In the genomic region with DNA sequence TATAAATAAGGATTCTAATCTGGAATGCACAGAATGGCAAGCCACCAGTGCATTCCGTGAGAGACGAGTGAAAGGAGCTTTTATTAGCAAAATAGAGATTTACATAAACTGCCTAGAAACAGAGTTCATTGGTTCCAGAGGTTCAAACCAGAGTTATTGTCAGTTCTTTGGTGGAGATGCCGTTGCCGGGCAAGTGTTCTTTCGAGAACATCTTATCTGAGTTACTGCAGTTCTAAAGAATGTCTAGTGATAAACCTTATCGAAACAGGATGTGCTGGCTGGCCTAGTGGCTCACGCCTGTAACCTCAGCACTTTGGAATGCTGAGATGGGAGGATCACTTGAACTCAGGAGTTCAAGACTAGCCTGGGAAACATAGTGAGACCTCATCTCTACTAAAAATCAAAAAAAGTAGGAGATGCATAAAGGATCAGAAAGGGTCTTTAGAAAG, we compare ENCODE assay signal across 8 cellular contexts. TPM values are rescaled to one million over a fixed set of nuclear protein-coding genes. Genes with fewer than 3 reads are reported as not detected.
A peak's percentile ranks its signal among the peaks of the same experiment; 100 is the strongest.
DNase-seq lines count a peak whose midpoint lies in the region; ATAC-seq and TF ChIP-seq lines count a peak whose summit lies in the region.

No MANE protein-coding gene starts in this region.

- no peak overlapping the region for H3K4me2 ChIP-seq in trophoblast cell (ENCODE audit: low read length)

- peak overlapping the region; percentile 39 for H2BK120ac ChIP-seq in trophoblast cell (ENCODE audit: insufficient read depth, low read length, poor library complexity)

- H3K9me3 ChIP-seq in trophoblast cell (ENCODE audit: insufficient read depth, low read depth, low read length): no peaks in the 10 kb centered on the region

- no CpG with 5 or more reads among the region's 7 CpGs for WGBS in trophoblast cell (ENCODE audit: extremely low coverage, insufficient coverage, insufficient read length)

- H3K79me1 ChIP-seq in trophoblast cell (ENCODE audit: low read length): peaks cover 3% of the 10 kb centered on the region

- CTCF ChIA-PET in WTC11 (lab: Charles Lee): interaction anchor here (1.4 to 2.2 kb wide), 3 partner anchors 13 to 56 kb away, joined by 5 to 14 read pairs (median 6); partner anchors contain the start of gene RPL5

- no peak overlapping the region for H2BK12ac ChIP-seq in trophoblast cell (ENCODE audit: low read length)

- peaks cover 1% of the 10 kb centered on the region for H3K79me2 ChIP-seq in trophoblast cell (ENCODE audit: control insufficient read depth, insufficient read depth, low read length, poor library complexity)

- H3K14ac ChIP-seq in trophoblast cell (ENCODE audit: low read length): no peak overlapping the region

- intact Hi-C loops in Right ventricle myocardium superior (cut with DNase I): no loop called here

- H3K9ac ChIP-seq in trophoblast cell (ENCODE audit: low read length): no peak overlapping the region

- DNase-seq in GM03348 (ENCODE audit: low spot score): peak; percentile 68
- peak; percentile 27 for DNase-seq in WTC11 (ENCODE audit: low spot score)
- DNase-seq in Right ventricle myocardium superior: peak; percentile 74
- DNase-seq in trophoblast cell: peak; percentile 92 to 97
- DNase-seq in NCI-H345 treated with DMSO at 0.1 percent for 48 hours (lab: John Stamatoyannopoulos, UW; ENCODE audit: unreplicated experiment): no peak
- no peak for DNase-seq in SKM-1 (lab: John Stamatoyannopoulos, UW; ENCODE audit: unreplicated experiment)

- no peak overlapping the region for H3K4ac ChIP-seq in trophoblast cell (ENCODE audit: low read depth, low read length)

- POLR2A ChIA-PET in WTC11 (lab: Charles Lee): no interaction called here

- no peak overlapping the region for H3K27ac Mint-ChIP-seq in WTC11

- no peaks in the 10 kb centered on the region for H3K4me1 Mint-ChIP-seq in WTC11

- TF ChIP-seq CTCF in WTC11 (IDR thresholded peaks at IDR 0.05): no peak

- no peaks in the 10 kb centered on the region for H3K27me3 Mint-ChIP-seq in WTC11 (ENCODE audit: low read depth)

- peak overlapping the region; percentile 58 for H3K27ac ChIP-seq in trophoblast cell (ENCODE audit: low read depth, low read length)

- H3K36me3 Mint-ChIP-seq in WTC11: no peaks in the 10 kb centered on the region

- peaks cover 4% of the 10 kb centered on the region; the same call in 1 of the 2 replicates for H3K9me3 Mint-ChIP-seq in WTC11

- no peaks in the 10 kb centered on the region for H3K27me3 ChIP-seq in trophoblast cell (ENCODE audit: insufficient read depth, low read length)

- no peak overlapping the region for H4K12ac ChIP-seq in trophoblast cell (ENCODE audit: low read depth, low read length)

- H2AFZ ChIP-seq in trophoblast cell (ENCODE audit: insufficient read depth, low read length, poor library complexity): no peak overlapping the region

- no peak overlapping the region for H2AK5ac ChIP-seq in trophoblast cell (ENCODE audit: low read length)

- no peak overlapping the region for H3K4me3 Mint-ChIP-seq in WTC11

- no peak overlapping the region for H2BK5ac ChIP-seq in trophoblast cell (ENCODE audit: low read depth, low read length, poor library complexity)

- no peak overlapping the region for H3K4me3 ChIP-seq in trophoblast cell (ENCODE audit: low read depth, low read length)

- no peaks in the 10 kb centered on the region for H3K36me3 ChIP-seq in trophoblast cell (ENCODE audit: control insufficient read depth in 1 of 2, insufficient read depth in 2 of 2, low read length in 2 of 2)

- ATAC-seq in HG03378 (IDR thresholded peaks at IDR 0.05; ENCODE audit: unreplicated experiment) (peak; percentile 78), WTC11 (peak; percentile 84), Right ventricle myocardium superior (ENCODE audit: poor library complexity) (peak; percentile 96), HG03039 (IDR thresholded peaks at IDR 0.05; ENCODE audit: unreplicated experiment) (no peak)

- peaks cover 0 to 3% of the 10 kb centered on the region in 2 experiments for H3K4me1 ChIP-seq in trophoblast cell (ENCODE audit: control insufficient read depth in 1 of 2, insufficient read depth in 2 of 2, low read length in 2 of 2)

- H3K18ac ChIP-seq in trophoblast cell (ENCODE audit: low read length): no peak overlapping the region

- H3K23ac ChIP-seq in trophoblast cell (ENCODE audit: low read length): no peak overlapping the region

- no peak overlapping the region for H4K91ac ChIP-seq in trophoblast cell (ENCODE audit: low read depth, low read length)

- H4K8ac ChIP-seq in trophoblast cell (ENCODE audit: low read depth, low read length): no peak overlapping the region

TF ChIP-seq in WTC11, 78 proteins besides CTCF, POLR2A, EP300 and RAD21 (continues in another document):
- no peak for TF ChIP-seq ATF2 (CRISPR knock-in tag; IDR thresholded peaks at IDR 0.05; ENCODE audit: borderline replicate concordance, low read depth)
- no peak for TF ChIP-seq MAX (CRISPR knock-in tag; IDR thresholded peaks at IDR 0.05)
- TF ChIP-seq TEAD4 (CRISPR knock-in tag; IDR thresholded peaks at IDR 0.05): no peak
- no peak for TF ChIP-seq CBFB (CRISPR knock-in tag; IDR thresholded peaks at IDR 0.05; ENCODE audit: low read depth)
- TF ChIP-seq, protein P1, sequence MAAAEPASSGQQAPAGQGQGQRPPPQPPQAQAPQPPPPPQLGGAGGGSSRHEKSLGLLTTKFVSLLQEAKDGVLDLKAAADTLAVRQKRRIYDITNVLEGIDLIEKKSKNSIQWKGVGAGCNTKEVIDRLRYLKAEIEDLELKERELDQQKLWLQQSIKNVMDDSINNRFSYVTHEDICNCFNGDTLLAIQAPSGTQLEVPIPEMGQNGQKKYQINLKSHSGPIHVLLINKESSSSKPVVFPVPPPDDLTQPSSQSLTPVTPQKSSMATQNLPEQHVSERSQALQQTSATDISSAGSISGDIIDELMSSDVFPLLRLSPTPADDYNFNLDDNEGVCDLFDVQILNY (CRISPR knock-in tag; IDR thresholded peaks at IDR 0.05): no peak
- TF ChIP-seq TCF7 (CRISPR knock-in tag; IDR thresholded peaks at IDR 0.05; ENCODE audit: low read depth): no peak
- TF ChIP-seq, protein P2, sequence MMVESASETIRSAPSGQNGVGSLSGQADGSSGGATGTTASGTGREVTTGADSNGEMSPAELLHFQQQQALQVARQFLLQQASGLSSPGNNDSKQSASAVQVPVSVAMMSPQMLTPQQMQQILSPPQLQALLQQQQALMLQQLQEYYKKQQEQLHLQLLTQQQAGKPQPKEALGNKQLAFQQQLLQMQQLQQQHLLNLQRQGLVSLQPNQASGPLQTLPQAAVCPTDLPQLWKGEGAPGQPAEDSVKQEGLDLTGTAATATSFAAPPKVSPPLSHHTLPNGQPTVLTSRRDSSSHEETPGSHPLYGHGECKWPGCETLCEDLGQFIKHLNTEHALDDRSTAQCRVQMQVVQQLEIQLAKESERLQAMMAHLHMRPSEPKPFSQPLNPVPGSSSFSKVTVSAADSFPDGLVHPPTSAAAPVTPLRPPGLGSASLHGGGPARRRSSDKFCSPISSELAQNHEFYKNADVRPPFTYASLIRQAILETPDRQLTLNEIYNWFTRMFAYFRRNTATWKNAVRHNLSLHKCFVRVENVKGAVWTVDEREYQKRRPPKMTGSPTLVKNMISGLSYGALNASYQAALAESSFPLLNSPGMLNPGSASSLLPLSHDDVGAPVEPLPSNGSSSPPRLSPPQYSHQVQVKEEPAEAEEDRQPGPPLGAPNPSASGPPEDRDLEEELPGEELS (CRISPR knock-in tag; IDR thresholded peaks at IDR 0.05): no peak
- TF ChIP-seq SMAD3 (CRISPR knock-in tag; IDR thresholded peaks at IDR 0.05; ENCODE audit: borderline replicate concordance): no peak

RNA-seq across cellular contexts. Expression of gene EVI5, which starts 19.8 kb away (rescaled TPM):
- total RNA-seq in WTC11 (2021): 11.4 to 15.5 TPM (median 14.3 TPM) in 3 replicates
- total RNA-seq in Right ventricle myocardium superior: 18.9 TPM
- polyA plus RNA-seq in trophoblast cell (2013): 17.8 and 20.6 TPM in 2 replicates

RNA-seq across cellular contexts. Expression of gene RPL5, which starts 27.1 kb away (rescaled TPM):
- total RNA-seq in WTC11 (2021): 1,430 to 1,486 TPM (median 1,433 TPM) in 3 replicates
- total RNA-seq in Right ventricle myocardium superior: 543 TPM
- polyA plus RNA-seq in trophoblast cell (2013): 3,279 and 3,316 TPM in 2 replicates

Comparison
In these comparisons a context has a peak if more than half of its experiments do, and no peak if none do; other contexts are left out.
1. DNase-seq: peak in GM03348 (single experiment), WTC11 (single experiment), Right ventricle myocardium superior (single experiment) and trophoblast cell (2 of 2); none in NCI-H345 treated with DMSO at 0.1 percent for 48 hours (single experiment) and SKM-1 (single experiment).